10 cellular contexts compared by ENCODE assay signal in genomic region chr3:48399387-48400172, GRCh38. TPM values are rescaled to one million over a fixed set of nuclear protein-coding genes. Genes with fewer than 3 reads are reported as not detected.
A peak's percentile ranks its signal among the peaks of the same experiment; 100 is the strongest.
DNase-seq lines count a peak whose midpoint lies in the region; TF ChIP-seq lines count a peak whose summit lies in the region.
"Had no signal": no experiment of that assay in that cellular context is flagged by ENCODE, and none has a peak within 500 bp of the region (broad histone marks: within the 10 kb centered on the region; RNA-seq: fewer than 3 reads in every experiment).

No MANE protein-coding gene starts in this region.

- no peak overlapping the region for H3K4me3 ChIP-seq in epithelial cell of proximal tubule (ENCODE audit: low read depth, low read length)
- no peak overlapping the region for H3K4me3 ChIP-seq in testis

- no peak overlapping the region for H3K27ac ChIP-seq in testis
- H3K27ac ChIP-seq: parathyroid adenoma had no signal

- TF ChIP-seq POLR2A in testis (IDR thresholded peaks at IDR 0.05), result no peak

- peaks cover 5% of the 10 kb centered on the region for H3K4me1 ChIP-seq in testis
- H3K4me1 ChIP-seq: parathyroid adenoma had no signal

- TF ChIP-seq CTCF in epithelial cell of proximal tubule (conservative IDR thresholded peaks at IDR 0.05; ENCODE audit: low read depth, low read length), result peak; percentile 3
- TF ChIP-seq CTCF in testis (IDR thresholded peaks at IDR 0.05), result no peak

- no peaks in the 10 kb centered on the region for H3K27me3 ChIP-seq in testis

- H3K9me3 ChIP-seq in testis, result no peaks in the 10 kb centered on the region

- DNase-seq in NCI-H82 (lab: John Stamatoyannopoulos, UW) (peak; percentile 31), NCI-H82 treated with DMSO at 0.1 percent for 48 hours (lab: John Stamatoyannopoulos, UW; ENCODE audit: unreplicated experiment) (no peak), epithelial cell of proximal tubule (ENCODE audit: low read depth) (no peak), testis (peak; percentile 12), cerebellar cortex (ENCODE audit: low spot score) (no peak), AG08395 (ENCODE audit: low spot score) (no peak)
- DNase-seq: ACHN, cerebellar nuclear complex, NCI-H2029 treated with DMSO at 0.1 percent for 48 hours had no signal

- H3K36me3 ChIP-seq in testis (ENCODE audit: low read depth, missing control alignments), result no peaks in the 10 kb centered on the region

- intact Hi-C loops in testis (cut with DNase I; ENCODE audit: low total_unique reads), result loop anchor here (5.0 kb wide), 1 partner anchor 38 kb away; no protein-coding TSS in a partner anchor

- 89 to 90% methylated on average over 4 of the region's 4 CpGs for whole genome bisulfite sequencing in testis, 2 donors

RNA-seq across cellular contexts. Expression of gene FBXW12, which starts 27.6 kb away (rescaled TPM):
- total RNA-seq in epithelial cell of proximal tubule, result 0.23 TPM in 1 of 2 replicates, not detected in the other
- total RNA-seq in testis, result 1 to 10 TPM in 1 of 2 donors, under 1 TPM in 1; 0.81 to 2.0 TPM
- polyA plus RNA-seq in testis (ENCODE audit: insufficient read depth, low read depth, low replicate concordance), result 0.98 TPM

RNA-seq across cellular contexts. Expression of gene PLXNB1, which starts 30.3 kb away (rescaled TPM):
- total RNA-seq in epithelial cell of proximal tubule (75.7 and 106 TPM in 2 replicates), testis (10 to 100 TPM; 70.2 to 79.2 TPM)
- 41.5 TPM for polyA plus RNA-seq in testis (ENCODE audit: insufficient read depth, low read depth, low replicate concordance)

RNA-seq across cellular contexts. Expression of gene CCDC51, which starts 40.3 kb away (rescaled TPM):
- total RNA-seq in epithelial cell of proximal tubule, result 22.0 and 26.9 TPM in 2 replicates
- 10 to 100 TPM; 11.7 to 16.0 TPM for total RNA-seq in testis
- polyA plus RNA-seq in testis (ENCODE audit: insufficient read depth, low read depth, low replicate concordance), result 16.0 TPM

RNA-seq across cellular contexts. Expression of gene TMA7, which starts 40.5 kb away (rescaled TPM):
- total RNA-seq in epithelial cell of proximal tubule (573 and 687 TPM in 2 replicates), testis (100 to 1,000 TPM; 380 to 393 TPM)
- polyA plus RNA-seq in testis (ENCODE audit: insufficient read depth, low read depth, low replicate concordance), result 425 TPM

RNA-seq across cellular contexts. Expression of gene ATRIP, which starts 47.0 kb away (rescaled TPM):
- total RNA-seq in epithelial cell of proximal tubule (5.9 and 9.8 TPM in 2 replicates), testis (10 to 100 TPM; 25.0 to 26.3 TPM)
- 56.5 TPM for polyA plus RNA-seq in testis (ENCODE audit: insufficient read depth, low read depth, low replicate concordance)

Comparison
In these comparisons a context has a peak if more than half of its experiments do, and no peak if none do; other contexts are left out.
1. DNase-seq: peak in NCI-H82 (single experiment) and testis (single experiment); none in NCI-H82 treated with DMSO at 0.1 percent for 48 hours (single experiment), epithelial cell of proximal tubule (single experiment), cerebellar cortex (single experiment) and AG08395 (single experiment).